9 cellular contexts compared by ENCODE assay signal in genomic region chr9:122498883-122499288, GRCh38. TPM values are rescaled to one million over a fixed set of nuclear protein-coding genes. Genes with fewer than 3 reads are reported as not detected.
A peak's percentile ranks its signal among the peaks of the same experiment; 100 is the strongest.
DNase-seq lines count a peak whose midpoint lies in the region; ATAC-seq, FAIRE-seq and TF ChIP-seq lines count a peak whose summit lies in the region.
"Had no signal": no experiment of that assay in that cellular context is flagged by ENCODE, and none has a peak within 500 bp of the region (broad histone marks: within the 10 kb centered on the region; RNA-seq: fewer than 3 reads in every experiment).

No MANE protein-coding gene starts in this region.

- H2BK5ac ChIP-seq in H1 (ENCODE audit: low read depth, low read length), result no peak overlapping the region

- DNase-seq in stimulated activated CD4-positive, alpha-beta T cell treated with anti-CD3 and anti-CD28 coated beads, Interleukin-15, amount 100 ng/mL, for 24 hours, result peak; percentile 26
- DNase-seq in stimulated activated CD4-positive, alpha-beta T cell treated with anti-CD3 and anti-CD28 coated beads, Interleukin-4, amount 100 ng/mL, for 1 hour, result no peak
- DNase-seq in HS-27A (ENCODE audit: low read depth) (peak; percentile 4), RWPE1 (ENCODE audit: low spot score) (peak; percentile 79), H1 (ENCODE audit: low read depth in 1 of 2, low spot score in 2 of 2) (peak; percentile 25 to 41)

- no peaks in the 10 kb centered on the region for H3K23me2 ChIP-seq in H1 (ENCODE audit: low read depth, low read length)

- CTCF ChIA-PET in RWPE1 (lab: Yijun Ruan, JAX), result interaction anchor here (0.5 to 2.1 kb wide), 30 partner anchors 8 to 864 kb away, joined by 3 to 16 read pairs (median 4); partner anchors contain the start of genes OR1L8 and PDCL
- CTCF ChIA-PET in H1 (lab: Charles Lee; ENCODE audit: partially characterized antibody), result interaction anchor here (0.7 to 1.9 kb wide), 16 partner anchors 10 to 313 kb away, joined by 3 to 12 read pairs (median 4); no protein-coding TSS in a partner anchor

- H3K9me3 ChIP-seq in H1 (ENCODE audit: insufficient read depth in 2 of 2, low read depth in 1 of 2, low read length in 1 of 2) (peaks cover 39 to 52% of the 10 kb centered on the region in 2 experiments), neural cell (ENCODE audit: low read length) (no peaks in the 10 kb centered on the region)

- H4K20me1 ChIP-seq in H1 (replicated peaks in 1 of 2; ENCODE audit: control insufficient read depth in 1 of 2, insufficient read depth in 2 of 2, low read length in 2 of 2) (no peaks in the 10 kb centered on the region), neural cell (ENCODE audit: insufficient read depth) (no peaks in the 10 kb centered on the region)

- H3K27ac ChIP-seq in RWPE1 (no peak overlapping the region), H1 (ENCODE audit: low read depth, low read length) (no peak overlapping the region), neural cell (ENCODE audit: low read length) (no peak overlapping the region)

- H4K8ac ChIP-seq in H1 (ENCODE audit: extremely low read depth, insufficient read depth, low read length), result no peak overlapping the region

- peak; percentile 7 for FAIRE-seq in H1 (lab: Jason Lieb, UNC)

- 64% methylated on average over 2 of the region's 2 CpGs; no CpG with 5 or more reads in 1 of the 2 experiments for WGBS in H1 (ENCODE audit: extremely low coverage in 1 of 2, insufficient coverage in 1 of 2, insufficient read length in 1 of 2, insufficient replicate concordance in 2 of 2, low coverage in 1 of 2, low lambda C conversion rate in 2 of 2, missing lambda C conversion rate in 1 of 2), 2 experiments

- TF ChIP-seq RAD21 in H1 (IDR thresholded peaks at IDR 0.05 in 1 of 2, conservative IDR thresholded peaks at IDR 0.05 in 1 of 2; ENCODE audit: low read depth in 2 of 2, low read length in 2 of 2) (peak; percentile 54 to 65), neural cell (conservative IDR thresholded peaks at IDR 0.05) (no peak)

- H3K27me3 ChIP-seq in H1 (replicated peaks in 1 of 4; ENCODE audit: control insufficient read depth in 3 of 4, extremely low read depth in 1 of 4, insufficient read depth in 3 of 4, low read length in 3 of 4), result no peaks in the 10 kb centered on the region
- H3K27me3 ChIP-seq in neural cell (ENCODE audit: insufficient read depth, low read depth, low read length), result no peaks in the 10 kb centered on the region

- no peaks in the 10 kb centered on the region for H3F3A ChIP-seq in neural cell (ENCODE audit: insufficient read depth, low read length, poor library complexity, severe bottlenecking)

- TF ChIP-seq EP300 in H1 (IDR thresholded peaks at IDR 0.05; ENCODE audit: borderline replicate concordance in 1 of 2, low read depth in 2 of 2, low read length in 2 of 2) (no peak), neural cell (conservative IDR thresholded peaks at IDR 0.05; ENCODE audit: poor library complexity, severe bottlenecking) (no peak)

- no peak overlapping the region for H2BK20ac ChIP-seq in H1 (ENCODE audit: low read length)

- POLR2A ChIA-PET in RWPE1 (lab: Yijun Ruan, JAX; ENCODE audit: low non-redundant PET), result interaction anchor here (0.6 kb wide), 1 partner anchor 402 kb away, joined by 4 read pairs; no protein-coding TSS in a partner anchor
- POLR2A ChIA-PET in H1 (lab: Charles Lee; ENCODE audit: partially characterized antibody), result interaction anchor here (0.6 kb wide), 1 partner anchor 35 kb away, joined by 3 read pairs; no protein-coding TSS in a partner anchor

- H2AFZ ChIP-seq in H1 (ENCODE audit: low read length) (no peak overlapping the region), neural cell (ENCODE audit: low read depth, low read length) (no peak overlapping the region)

- H3K56ac ChIP-seq in H1 (replicated peaks; ENCODE audit: insufficient read length, low read depth, low read length), result no peak overlapping the region

- no peak overlapping the region for H3K9ac ChIP-seq in H1 (replicated peaks in 1 of 4; ENCODE audit: extremely low read depth in 1 of 4, low read depth in 3 of 4, low read length in 3 of 4)
- no peak overlapping the region for H3K9ac ChIP-seq in neural cell (ENCODE audit: low read length)

- H3K36me3 ChIP-seq in H1 (ENCODE audit: control insufficient read depth in 2 of 4, insufficient read depth in 4 of 4, low read length in 3 of 4) (no peaks in the 10 kb centered on the region), neural cell (ENCODE audit: insufficient read depth, low read length) (no peaks in the 10 kb centered on the region)

- H3K4me1 ChIP-seq in H1 (replicated peaks in 1 of 4; ENCODE audit: control insufficient read depth in 3 of 4, insufficient read depth in 4 of 4, low read length in 3 of 4), result no peaks in the 10 kb centered on the region

- TF ChIP-seq CTCF in RWPE1 (conservative IDR thresholded peaks at IDR 0.05; ENCODE audit: low read depth) (peak; percentile 93), H1 (IDR thresholded peaks at IDR 0.05; ENCODE audit: control extremely low read depth in 1 of 3, insufficient read depth in 1 of 3, low read depth in 1 of 3, low read length in 3 of 3) (peak in 2 of 3 experiments; percentile 53 to 75; a peak in 3 of 4 replicates), neural cell (IDR thresholded peaks at IDR 0.05; ENCODE audit: poor library complexity, severe bottlenecking) (peak; percentile 44)

- H3K23ac ChIP-seq in H1 (ENCODE audit: insufficient read length), result no peak overlapping the region

- no peak overlapping the region for H2BK15ac ChIP-seq in H1 (ENCODE audit: low read length)

- no peak overlapping the region for H2BK120ac ChIP-seq in H1 (replicated peaks; ENCODE audit: low read depth, low read length)

- no peaks in the 10 kb centered on the region for H3K9me2 ChIP-seq in neural cell (ENCODE audit: insufficient read depth, low read length)

- no peak overlapping the region for H2BK12ac ChIP-seq in H1 (ENCODE audit: low read depth, low read length)

- no peak overlapping the region for H3K14ac ChIP-seq in H1 (ENCODE audit: insufficient read length)

- ATAC-seq in HG03135 (IDR thresholded peaks at IDR 0.05; ENCODE audit: unreplicated experiment) (no peak), HG02973 (IDR thresholded peaks at IDR 0.05; ENCODE audit: unreplicated experiment) (no peak)

- no peak for TF ChIP-seq POLR2A in H1 (IDR thresholded peaks at IDR 0.05; ENCODE audit: control extremely low read depth in 1 of 2, low read depth in 2 of 2, low read length in 2 of 2)

- H2AK5ac ChIP-seq in H1 (ENCODE audit: low read depth, low read length), result no peak overlapping the region

- H3K4me2 ChIP-seq in H1 (ENCODE audit: insufficient read depth in 1 of 2, low read depth in 2 of 2, low read length in 2 of 2) (no peak overlapping the region), neural cell (ENCODE audit: low read length) (no peak overlapping the region)

- no peak overlapping the region for H4K91ac ChIP-seq in H1 (replicated peaks; ENCODE audit: insufficient read length, low read length)

- H3K79me1 ChIP-seq in H1 (ENCODE audit: low read depth, low read length), result no peaks in the 10 kb centered on the region

- H3K4me3 ChIP-seq in H1 (ENCODE audit: extremely low read depth in 1 of 4, insufficient read depth in 2 of 4, low read depth in 3 of 4, low read length in 4 of 4) (no peak overlapping the region), neural cell (ENCODE audit: low read length) (no peak overlapping the region)

- H3K18ac ChIP-seq in H1 (ENCODE audit: extremely low read depth, low read length), result no peak overlapping the region

- H4K5ac ChIP-seq in H1 (ENCODE audit: insufficient read length, low read depth, low read length), result no peak overlapping the region

- H3K4ac ChIP-seq in H1 (replicated peaks; ENCODE audit: insufficient read length, low read depth, low read length), result no peak overlapping the region

- H3K79me2 ChIP-seq in H1 (ENCODE audit: control insufficient read depth in 1 of 2, insufficient read depth in 2 of 2, low read length in 2 of 2) (no peaks in the 10 kb centered on the region), neural cell (replicated peaks; ENCODE audit: insufficient read depth, low read length) (no peaks in the 10 kb centered on the region)

RNA-seq across cellular contexts. Expression of gene OR1J2, which starts 11.7 kb away (rescaled TPM):
- total RNA-seq in H1 (2021; fragmentation: NEBNext Ultra II Directional; extraction: Animal tissue kit (Norgen Biotek cat#: 25700)), result not detected in 2 replicates
- polyA plus RNA-seq in H1 (2011; rRNA removed) (not detected in 2 replicates), neural cell (not detected in 2 replicates)
- not detected for polyA plus RNA-seq in H1 (2011; cell fraction: cytosol; rRNA removed)
- polyA plus RNA-seq in H1 (2011; cell fraction: nucleus; rRNA removed), result not detected
- polyA plus RNA-seq in H1 (2012, experiment 1 of 2), result not detected in 4 replicates
- not detected for polyA plus RNA-seq in H1 (2012, experiment 2 of 2)
- polyA plus RNA-seq in H1 (2013, experiment 1 of 2), result not detected
- not detected for polyA plus RNA-seq in H1 (2013, experiment 2 of 2)
- 0.28 TPM in 1 of 2 replicates, not detected in the other for polyA minus RNA-seq in H1 (2011; rRNA and poly(A)+ RNA removed)
- not detected for polyA minus RNA-seq in H1 (2011; cell fraction: cytosol; rRNA and poly(A)+ RNA removed)
- not detected for polyA minus RNA-seq in H1 (2011; cell fraction: nucleus; rRNA and poly(A)+ RNA removed)
- not detected in 2 replicates for polyA minus RNA-seq in neural cell
- total RNA-seq: mononuclear cell had no signal

RNA-seq across cellular contexts. Expression of gene OR1J4, which starts 20.1 kb away (rescaled TPM):
- total RNA-seq in H1 (2021; fragmentation: NEBNext Ultra II Directional; extraction: Animal tissue kit (Norgen Biotek cat#: 25700)), result not detected in 2 replicates
- not detected in 2 replicates for polyA plus RNA-seq in H1 (2011; rRNA removed)
- not detected for polyA plus RNA-seq in H1 (2011; cell fraction: cytosol; rRNA removed)
- not detected for polyA plus RNA-seq in H1 (2011; cell fraction: nucleus; rRNA removed)
- polyA plus RNA-seq in H1 (2012, experiment 1 of 2), result not detected in 4 replicates
- not detected for polyA plus RNA-seq in H1 (2012, experiment 2 of 2)
- not detected for polyA plus RNA-seq in H1 (2013, experiment 1 of 2)
- not detected for polyA plus RNA-seq in H1 (2013, experiment 2 of 2)
- not detected in 2 replicates for polyA minus RNA-seq in H1 (2011; rRNA and poly(A)+ RNA removed)
- polyA minus RNA-seq in H1 (2011; cell fraction: cytosol; rRNA and poly(A)+ RNA removed), result not detected
- polyA minus RNA-seq in H1 (2011; cell fraction: nucleus; rRNA and poly(A)+ RNA removed), result not detected
- not detected in 2 replicates for polyA plus RNA-seq in neural cell
- not detected in 2 replicates for polyA minus RNA-seq in neural cell
- total RNA-seq: mononuclear cell had no signal

RNA-seq across cellular contexts. Expression of gene OR1J1, which starts 21.2 kb away (rescaled TPM):
- total RNA-seq in H1 (2021; fragmentation: NEBNext Ultra II Directional; extraction: Animal tissue kit (Norgen Biotek cat#: 25700)), result not detected in 2 replicates
- polyA plus RNA-seq in H1 (2011; rRNA removed), result not detected in 2 replicates
- polyA plus RNA-seq in H1 (2011; cell fraction: cytosol; rRNA removed), result not detected
- not detected for polyA plus RNA-seq in H1 (2011; cell fraction: nucleus; rRNA removed)
- polyA plus RNA-seq in H1 (2012, experiment 1 of 2), result not detected in 4 replicates
- polyA plus RNA-seq in H1 (2012, experiment 2 of 2), result not detected
- not detected for polyA plus RNA-seq in H1 (2013, experiment 1 of 2)
- not detected for polyA plus RNA-seq in H1 (2013, experiment 2 of 2)
- not detected in 2 replicates for polyA minus RNA-seq in H1 (2011; rRNA and poly(A)+ RNA removed)
- not detected for polyA minus RNA-seq in H1 (2011; cell fraction: cytosol; rRNA and poly(A)+ RNA removed)
- polyA minus RNA-seq in H1 (2011; cell fraction: nucleus; rRNA and poly(A)+ RNA removed), result not detected
- not detected in 2 replicates for polyA plus RNA-seq in neural cell
- polyA minus RNA-seq in neural cell, result not detected in 2 replicates
- total RNA-seq: mononuclear cell had no signal

RNA-seq across cellular contexts. Expression of gene OR1N1, which starts 28.2 kb away (rescaled TPM):
- total RNA-seq in H1 (2021; fragmentation: NEBNext Ultra II Directional; extraction: Animal tissue kit (Norgen Biotek cat#: 25700)), result not detected in 2 replicates
- not detected in 2 replicates for polyA plus RNA-seq in H1 (2011; rRNA removed)
- polyA plus RNA-seq in H1 (2011; cell fraction: cytosol; rRNA removed), result not detected
- not detected for polyA plus RNA-seq in H1 (2011; cell fraction: nucleus; rRNA removed)
- not detected in 4 replicates for polyA plus RNA-seq in H1 (2012, experiment 1 of 2)
- polyA plus RNA-seq in H1 (2012, experiment 2 of 2), result not detected
- not detected for polyA plus RNA-seq in H1 (2013, experiment 1 of 2)
- not detected for polyA plus RNA-seq in H1 (2013, experiment 2 of 2)
- not detected in 2 replicates for polyA minus RNA-seq in H1 (2011; rRNA and poly(A)+ RNA removed)
- not detected for polyA minus RNA-seq in H1 (2011; cell fraction: cytosol; rRNA and poly(A)+ RNA removed)
- polyA minus RNA-seq in H1 (2011; cell fraction: nucleus; rRNA and poly(A)+ RNA removed), result not detected
- polyA plus RNA-seq in neural cell, result not detected in 2 replicates
- polyA minus RNA-seq in neural cell, result not detected in 2 replicates
- total RNA-seq: mononuclear cell had no signal

RNA-seq across cellular contexts. Expression of gene OR1N2, which starts 54.0 kb away (rescaled TPM):
- total RNA-seq in H1 (2021; fragmentation: NEBNext Ultra II Directional; extraction: Animal tissue kit (Norgen Biotek cat#: 25700)), result not detected in 2 replicates
- not detected in 2 replicates for polyA plus RNA-seq in H1 (2011; rRNA removed)
- not detected for polyA plus RNA-seq in H1 (2011; cell fraction: cytosol; rRNA removed)
- polyA plus RNA-seq in H1 (2011; cell fraction: nucleus; rRNA removed), result not detected
- polyA plus RNA-seq in H1 (2012, experiment 1 of 2), result not detected in 4 replicates
- not detected for polyA plus RNA-seq in H1 (2012, experiment 2 of 2)
- polyA plus RNA-seq in H1 (2013, experiment 1 of 2), result not detected
- polyA plus RNA-seq in H1 (2013, experiment 2 of 2), result not detected
- not detected in 2 replicates for polyA minus RNA-seq in H1 (2011; rRNA and poly(A)+ RNA removed)
- polyA minus RNA-seq in H1 (2011; cell fraction: cytosol; rRNA and poly(A)+ RNA removed), result not detected
- not detected for polyA minus RNA-seq in H1 (2011; cell fraction: nucleus; rRNA and poly(A)+ RNA removed)
- polyA plus RNA-seq in neural cell, result not detected in 2 replicates
- polyA minus RNA-seq in neural cell, result not detected in 2 replicates
- total RNA-seq: mononuclear cell had no signal
